10 cellular contexts compared by ENCODE assay signal in genomic region chr10:87842776-87843497, GRCh38. TPM values are rescaled to one million over a fixed set of nuclear protein-coding genes. Genes with fewer than 3 reads are reported as not detected.
A peak's percentile ranks its signal among the peaks of the same experiment; 100 is the strongest.
DNase-seq lines count a peak whose midpoint lies in the region; ATAC-seq, FAIRE-seq and TF ChIP-seq lines count a peak whose summit lies in the region.
"Had no signal": no experiment of that assay in that cellular context is flagged by ENCODE, and none has a peak within 500 bp of the region (broad histone marks: within the 10 kb centered on the region; RNA-seq: fewer than 3 reads in every experiment).

No MANE protein-coding gene starts in this region.

- H3K9me3 Mint-ChIP-seq in mesothelial cell of epicardium = no peaks in the 10 kb centered on the region

- no peak overlapping the region for H3K4me3 Mint-ChIP-seq in mesothelial cell of epicardium

- H3K4me1 Mint-ChIP-seq in mesothelial cell of epicardium = peaks cover 15% of the 10 kb centered on the region

- no peak overlapping the region for H3K27ac ChIP-seq in body of pancreas

- no peaks in the 10 kb centered on the region for H3K36me3 Mint-ChIP-seq in mesothelial cell of epicardium

- no peak for FAIRE-seq in HTR-8/SVneo (lab: Jason Lieb, UNC)

- H3K4me3 ChIP-seq in body of pancreas = no peak overlapping the region

- intact Hi-C loops in body of pancreas (cut with DNase I) = no loop called here

- H3K27ac Mint-ChIP-seq in mesothelial cell of epicardium = peak overlapping the region; percentile 9

- DNase-seq in DMS79 treated with DMSO at 0.1 percent for 48 hours (lab: John Stamatoyannopoulos, UW) = peak; percentile 5
- no peak for DNase-seq in DMS79 (lab: John Stamatoyannopoulos, UW)
- DNase-seq in HTR-8/SVneo (ENCODE audit: insufficient read length, low spot score) = peak; percentile 31
- DNase-seq in body of pancreas = no peak
- no peak for DNase-seq in mesothelial cell of epicardium (ENCODE audit: low spot score in 2 of 2, unreplicated experiment in 2 of 2)
- DNase-seq in NCI-H187 treated with DMSO at 0.1 percent for 48 hours (lab: John Stamatoyannopoulos, UW) = no peak
- no peak for DNase-seq in retina
- DNase-seq: KG1, SHP77 had no signal

- no peak for TF ChIP-seq POLR2A in body of pancreas (IDR thresholded peaks at IDR 0.05)

- no peaks in the 10 kb centered on the region for H3K36me3 ChIP-seq in body of pancreas (replicated peaks in 1 of 2; ENCODE audit: insufficient read depth in 1 of 2, low read depth in 2 of 2)

- TF ChIP-seq CTCF in body of pancreas (IDR thresholded peaks at IDR 0.05) = no peak
- no peak for TF ChIP-seq CTCF in mesothelial cell of epicardium (IDR thresholded peaks at IDR 0.05; ENCODE audit: unreplicated experiment)

- peak; percentile 41 for ATAC-seq in body of pancreas
- ATAC-seq in HG03520 (IDR thresholded peaks at IDR 0.05; ENCODE audit: unreplicated experiment) = no peak

- peaks cover 5% of the 10 kb centered on the region for H3K4me1 ChIP-seq in body of pancreas

- H3K27me3 ChIP-seq in body of pancreas = no peaks in the 10 kb centered on the region

- H3K27me3 Mint-ChIP-seq in mesothelial cell of epicardium (ENCODE audit: low read depth) = no peaks in the 10 kb centered on the region

- no peaks in the 10 kb centered on the region for H3K9me3 ChIP-seq in body of pancreas

RNA-seq across cellular contexts. Expression of gene KLLN, which starts 20.4 kb away (rescaled TPM):
- under 1 TPM; 0.78 to 0.99 TPM for total RNA-seq in body of pancreas
- total RNA-seq in mesothelial cell of epicardium = 1.1 to 1.2 TPM (median 1.2 TPM) in 3 replicates

RNA-seq across cellular contexts. Expression of gene PTEN, which starts 20.5 kb away (rescaled TPM):
- total RNA-seq in body of pancreas (100 to 1,000 TPM; 105 to 227 TPM), mesothelial cell of epicardium (72.7 to 77.9 TPM (median 72.7 TPM) in 3 replicates)

RNA-seq across cellular contexts. Expression of gene ATAD1, which starts 24.9 kb away (rescaled TPM):
- 10 to 100 TPM in 1 of 2 donors, 1 to 10 TPM in 1; 9.6 to 16.9 TPM for total RNA-seq in body of pancreas
- 49.1 to 54.3 TPM (median 50.2 TPM) in 3 replicates for total RNA-seq in mesothelial cell of epicardium

Comparison
In these comparisons a context has a peak if more than half of its experiments do, and no peak if none do; other contexts are left out.
1. DNase-seq: peak in DMS79 treated with DMSO at 0.1 percent for 48 hours (single experiment) and HTR-8/SVneo (single experiment); none in DMS79 (single experiment), body of pancreas (0 of 4), mesothelial cell of epicardium (0 of 2), NCI-H187 treated with DMSO at 0.1 percent for 48 hours (single experiment) and retina (single experiment).